In the genomic region with DNA sequence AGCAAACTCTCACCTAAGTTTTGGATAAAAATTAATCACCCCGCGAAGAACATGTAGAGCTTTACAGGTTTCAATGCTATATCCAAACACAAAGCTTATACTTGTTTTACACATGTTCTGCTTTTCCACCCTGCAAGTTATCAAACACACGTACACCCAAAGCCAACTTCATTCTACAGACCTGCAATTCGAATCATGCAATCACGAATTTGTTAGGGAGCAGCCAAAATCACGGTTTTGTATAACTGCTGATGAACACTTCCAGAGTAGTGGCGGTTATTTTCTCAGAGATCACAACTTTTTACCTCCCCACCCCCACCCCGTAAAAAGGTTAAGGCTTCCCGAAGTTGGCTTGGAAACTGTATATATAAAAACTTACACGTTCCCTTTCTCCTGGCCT, we compare ENCODE assay signal across 8 cellular contexts. TPM values are rescaled to one million over a fixed set of nuclear protein-coding genes. Genes with fewer than 3 reads are reported as not detected.
DNase-seq lines count a peak whose midpoint lies in the region; ATAC-seq, FAIRE-seq and TF ChIP-seq lines count a peak whose summit lies in the region.

No MANE protein-coding gene starts in this region.

- H3K79me2 ChIP-seq in Karpas-422 (ENCODE audit: low read length), result peaks cover 40% of the 10 kb centered on the region

- H2AFZ ChIP-seq in Karpas-422 (ENCODE audit: low read length), result no peak overlapping the region

- H3K9ac ChIP-seq in Karpas-422 (ENCODE audit: low read length), result peak overlapping the region; percentile 98
- H3K9ac ChIP-seq in muscle layer of colon (ENCODE audit: low read length), result peak overlapping the region; percentile 79

- H3K4me1 ChIP-seq in Karpas-422 (ENCODE audit: low read length) (peaks cover 43% of the 10 kb centered on the region), muscle layer of colon (ENCODE audit: insufficient read depth, low read length) (peaks cover 23% of the 10 kb centered on the region)

- no peaks in the 10 kb centered on the region for H3K9me2 ChIP-seq in Karpas-422 (replicated peaks; ENCODE audit: insufficient read depth, low read length)

- peak overlapping the region; percentile 86 for H3K4me3 ChIP-seq in AG10803 (ENCODE audit: low read length)
- H3K4me3 ChIP-seq in Karpas-422 (ENCODE audit: low read length), result peak overlapping the region; percentile 98
- H3K4me3 ChIP-seq in bronchial epithelial cell (ENCODE audit: low read depth, low read length), result peak overlapping the region; percentile 70
- peak overlapping the region; percentile 17 to 91 for H3K4me3 ChIP-seq in muscle layer of colon (ENCODE audit: low read depth in 1 of 2, low read length in 2 of 2)

- H3K27ac ChIP-seq in Karpas-422 (ENCODE audit: low read length), result peak overlapping the region; percentile 94
- peak overlapping the region; percentile 88 for H3K27ac ChIP-seq in muscle layer of colon (ENCODE audit: low read depth, low read length)

- H3K27me3 ChIP-seq in Karpas-422 (ENCODE audit: low read length) (no peaks in the 10 kb centered on the region), bronchial epithelial cell (ENCODE audit: control insufficient read depth, insufficient read depth, low read length) (no peaks in the 10 kb centered on the region), muscle layer of colon (ENCODE audit: control insufficient read depth in 1 of 2, insufficient read depth in 2 of 2, low read length in 2 of 2) (no peaks in the 10 kb centered on the region)

- H4K20me1 ChIP-seq in Karpas-422 (ENCODE audit: insufficient read depth, low read depth, low read length), result peaks cover 34% of the 10 kb centered on the region

- peak overlapping the region; percentile 90 for H3K4me2 ChIP-seq in Karpas-422 (ENCODE audit: low read depth, low read length, poor library complexity, severe bottlenecking)

- ATAC-seq in GM18867 (IDR thresholded peaks at IDR 0.05; ENCODE audit: unreplicated experiment) (no peak), HG03439 (IDR thresholded peaks at IDR 0.05; ENCODE audit: unreplicated experiment) (no peak)

- TF ChIP-seq CTCF in AG10803 (conservative IDR thresholded peaks at IDR 0.05; ENCODE audit: low read length) (no peak), bronchial epithelial cell (IDR thresholded peaks at IDR 0.05; ENCODE audit: insufficient read depth, low read length, severe bottlenecking) (no peak)

- H3K9me3 ChIP-seq in Karpas-422 (ENCODE audit: low read length) (no peaks in the 10 kb centered on the region), muscle layer of colon (ENCODE audit: low read length) (no peaks in the 10 kb centered on the region)

- peaks cover 54% of the 10 kb centered on the region for H3K36me3 ChIP-seq in Karpas-422 (ENCODE audit: insufficient read depth, low read length)
- H3K36me3 ChIP-seq in bronchial epithelial cell (ENCODE audit: control insufficient read depth, insufficient read depth, low read length), result peaks cover 9% of the 10 kb centered on the region
- peaks cover 16% of the 10 kb centered on the region for H3K36me3 ChIP-seq in muscle layer of colon (ENCODE audit: insufficient read depth, low read length)

- no peak for FAIRE-seq in bronchial epithelial cell (lab: Jason Lieb, UNC)

- DNase-seq in AG10803 (ENCODE audit: low read depth) (no peak), Karpas-422 (peak; percentile 57), bronchial epithelial cell (ENCODE audit: low read depth) (no peak), NCI-H82 treated with DMSO at 0.1 percent for 48 hours (lab: John Stamatoyannopoulos, UW; ENCODE audit: unreplicated experiment) (no peak), iPS-NIHi7 (ENCODE audit: extremely low spot score) (no peak)

RNA-seq across cellular contexts. Expression of a gene that starts 1.4 kb away (rescaled TPM):
- total RNA-seq in Karpas-422 (2014; rRNA removed; shearing (Covaris generic); ENCODE audit: low replicate concordance), result 430 and 561 TPM in 2 replicates
- 341 and 362 TPM in 2 replicates for total RNA-seq in bronchial epithelial cell

RNA-seq across cellular contexts. Expression of a gene that starts 34.1 kb away (rescaled TPM):
- total RNA-seq in Karpas-422 (2014; rRNA removed; shearing (Covaris generic); ENCODE audit: low replicate concordance), result 78.1 and 141 TPM in 2 replicates
- 70.5 and 71.6 TPM in 2 replicates for total RNA-seq in bronchial epithelial cell
